8 cellular contexts compared by ENCODE assay signal in the genomic region with DNA sequence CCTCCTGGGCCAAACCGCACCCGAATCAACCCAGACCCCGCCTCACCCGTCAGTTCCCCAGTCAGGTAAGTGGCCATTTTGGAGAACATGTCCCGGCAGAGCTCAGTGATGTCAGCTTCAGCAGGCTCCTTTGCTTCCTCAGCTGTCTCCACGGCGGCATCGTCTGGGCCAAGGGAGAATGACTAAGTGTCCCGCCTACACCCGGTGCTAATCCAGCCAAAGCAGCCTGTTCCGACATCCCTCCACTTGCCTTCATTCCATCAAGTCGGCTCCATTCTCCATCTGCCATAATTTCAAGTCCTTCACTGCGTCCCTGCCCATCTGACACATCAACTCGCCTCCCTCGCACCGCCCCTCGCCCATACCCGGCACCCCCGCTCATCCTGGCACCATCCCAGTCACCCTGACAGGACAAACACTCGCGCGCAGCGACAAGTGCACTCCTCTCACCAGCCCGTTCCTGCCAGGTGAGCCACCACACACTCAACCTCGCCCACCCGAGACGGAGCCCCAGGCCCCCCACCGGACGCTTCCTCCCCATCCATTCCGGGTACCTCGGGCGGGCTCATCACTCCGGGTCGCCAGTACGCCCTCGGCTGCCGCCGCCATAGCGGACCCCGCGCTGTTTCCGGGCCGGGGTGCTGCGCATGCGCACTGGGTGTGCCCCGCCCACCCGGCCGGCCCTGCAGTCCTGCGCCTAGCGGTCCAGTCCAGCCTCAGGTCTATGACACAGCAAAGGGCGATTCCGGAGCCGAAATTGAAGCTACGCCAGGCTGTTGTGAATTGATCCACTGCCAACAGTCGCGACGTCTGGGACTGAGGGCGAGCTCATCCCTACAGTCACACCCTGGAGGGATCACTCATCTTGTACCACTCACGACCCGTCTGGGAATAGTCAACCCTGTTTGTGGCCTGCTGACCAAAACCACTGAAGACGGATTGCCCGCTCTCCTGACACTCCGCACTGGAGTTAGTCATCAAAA. TPM values are rescaled to one million over a fixed set of nuclear protein-coding genes. Genes with fewer than 3 reads are reported as not detected.
DNase-seq lines count a peak whose midpoint lies in the region; ATAC-seq and TF ChIP-seq lines count a peak whose summit lies in the region.

BLOC1S2 (minus strand) TSS at position 630 of the 983 bp plus-strand sequence; CDS start at position 609, 21 bp downstream.

- H3K36me3 Mint-ChIP-seq in CD8-positive, alpha-beta T cell: peaks cover 16% of the 10 kb centered on the region
- peaks cover 2% of the 10 kb centered on the region for H3K36me3 Mint-ChIP-seq in memory B cell

- H3K9me3 Mint-ChIP-seq in CD8-positive, alpha-beta T cell: no peaks in the 10 kb centered on the region
- H3K9me3 Mint-ChIP-seq in memory B cell: no peaks in the 10 kb centered on the region

- intact Hi-C loops in CD8-positive, alpha-beta T cell (cut with DNase I, micrococcal nuclease): loop anchor here (1.0 to 5.0 kb wide), 9 partner anchors 19 to 554 kb away; partner anchors contain the start of genes CWF19L1 (in 2 of the 2), HIF1AN (in 2 of the 2), CHUK (in 1 of the 2) and COX15 (in 1 of the 2)

- DNase-seq in CD8-positive, alpha-beta T cell: peak; percentile 66 to 95 (median 84)
- peak; percentile 74 to 80 for DNase-seq in HL-60 (ENCODE audit: low read depth in 1 of 2, low spot score in 1 of 2)
- DNase-seq in NK-92 treated with Interleukin-12 subunit alpha and Interleukin-12 subunit beta, amount 100 ng/mL, for 24 hours (lab: John Stamatoyannopoulos, UW): peak; percentile 77
- DNase-seq in activated CD8-positive, alpha-beta memory T cell treated with anti-CD3 and anti-CD28 coated beads for 4 hours (ENCODE audit: low read depth in 2 of 2): peak; percentile 70 to 72
- DNase-seq in effector memory CD4-positive, alpha-beta T cell: peak; percentile 73 to 80 (median 75)
- DNase-seq in memory B cell (ENCODE audit: low spot score in 2 of 2): peak; percentile 87 to 92
- peak; percentile 74 for DNase-seq in stimulated activated CD8-positive, alpha-beta memory T cell treated with anti-CD3 and anti-CD28 coated beads, Interleukin-12 subunit alpha, Interleukin-12 subunit beta, amount 100 ng/mL, for 1 hour (ENCODE audit: low read depth)

- peak; percentile 78 for ATAC-seq in CD8-positive, alpha-beta T cell
- ATAC-seq in GM19438 (IDR thresholded peaks at IDR 0.05; ENCODE audit: low read depth, unreplicated experiment) (peak; percentile 92), memory B cell (ENCODE audit: low read depth) (peak; percentile 82)

- no peaks in the 10 kb centered on the region for H3K27me3 Mint-ChIP-seq in CD8-positive, alpha-beta T cell (ENCODE audit: low read depth)
- H3K27me3 Mint-ChIP-seq in memory B cell: no peaks in the 10 kb centered on the region

- peak within 1 kb of the TSS; percentile 100 for H3K27ac Mint-ChIP-seq in CD8-positive, alpha-beta T cell
- peak within 1 kb of the TSS; percentile 94 for H3K27ac Mint-ChIP-seq in memory B cell

- H3K4me1 ChIP-seq in CD8-positive, alpha-beta T cell (ENCODE audit: insufficient read depth, low read length): peaks cover 24% of the 10 kb centered on the region
- peaks cover 11% of the 10 kb centered on the region for H3K4me1 ChIP-seq in effector memory CD4-positive, alpha-beta T cell (ENCODE audit: control insufficient read depth, insufficient read depth, low read length, poor library complexity, severe bottlenecking)

- peaks cover 29% of the 10 kb centered on the region for H3K4me1 Mint-ChIP-seq in CD8-positive, alpha-beta T cell (ENCODE audit: low read depth)
- H3K4me1 Mint-ChIP-seq in memory B cell: peaks cover 22% of the 10 kb centered on the region

- no peak for TF ChIP-seq CTCF in CD8-positive, alpha-beta T cell (IDR thresholded peaks at IDR 0.05)
- no peak for TF ChIP-seq CTCF in HL-60 (IDR thresholded peaks at IDR 0.05; ENCODE audit: insufficient read depth, low read length)

- no peaks in the 10 kb centered on the region for H3K36me3 ChIP-seq in CD8-positive, alpha-beta T cell (ENCODE audit: insufficient read depth, low read length)
- H3K36me3 ChIP-seq in effector memory CD4-positive, alpha-beta T cell (ENCODE audit: control insufficient read depth, insufficient read depth, low read length): peaks cover 6% of the 10 kb centered on the region

- CTCF ChIA-PET in CD8-positive, alpha-beta T cell (lab: Charles Lee): interaction anchor here (0.8 to 1.0 kb wide), 2 partner anchors 15 to 147 kb away, joined by 3 read pairs; no protein-coding TSS in a partner anchor

- H3K27ac ChIP-seq in CD8-positive, alpha-beta T cell (ENCODE audit: low read depth, low read length): peak within 1 kb of the TSS; percentile 87
- H3K27ac ChIP-seq in HL-60 (replicated peaks): peak within 1 kb of the TSS; percentile 74
- H3K27ac ChIP-seq in effector memory CD4-positive, alpha-beta T cell (ENCODE audit: insufficient read depth, low read length, poor library complexity, severe bottlenecking): peak within 1 kb of the TSS; percentile 90

- no peaks in the 10 kb centered on the region for H3K9me3 ChIP-seq in CD8-positive, alpha-beta T cell (ENCODE audit: low read length)
- no peaks in the 10 kb centered on the region for H3K9me3 ChIP-seq in effector memory CD4-positive, alpha-beta T cell (ENCODE audit: control insufficient read depth, low read length)

- no peaks in the 10 kb centered on the region for H3K27me3 ChIP-seq in CD8-positive, alpha-beta T cell (ENCODE audit: insufficient read depth, low read length)
- no peaks in the 10 kb centered on the region for H3K27me3 ChIP-seq in HL-60 (ENCODE audit: insufficient read depth, poor library complexity, severe bottlenecking)
- no peaks in the 10 kb centered on the region for H3K27me3 ChIP-seq in effector memory CD4-positive, alpha-beta T cell (replicated peaks; ENCODE audit: control insufficient read depth, insufficient read depth, low read length, poor library complexity, severe bottlenecking)

- POLR2A ChIA-PET in CD8-positive, alpha-beta T cell (lab: Charles Lee): interaction anchor here (0.6 to 0.8 kb wide), 2 partner anchors 10 to 164 kb away, joined by 3 read pairs; no protein-coding TSS in a partner anchor

- peak within 1 kb of the TSS; percentile 100 for H3K4me3 Mint-ChIP-seq in CD8-positive, alpha-beta T cell
- peak within 1 kb of the TSS; percentile 97 for H3K4me3 Mint-ChIP-seq in memory B cell

- peak within 1 kb of the TSS; percentile 91 for H3K4me3 ChIP-seq in CD8-positive, alpha-beta T cell (ENCODE audit: low read depth, low read length)
- H3K4me3 ChIP-seq in HL-60 (replicated peaks; ENCODE audit: insufficient read depth, low read length): peak within 1 kb of the TSS; percentile 90
- H3K4me3 ChIP-seq in effector memory CD4-positive, alpha-beta T cell (ENCODE audit: insufficient read depth, low read depth, low read length, poor library complexity, severe bottlenecking): peak within 1 kb of the TSS; percentile 94

RNA-seq across cellular contexts. Expression of gene BLOC1S2, which starts in this region (rescaled TPM):
- total RNA-seq in CD8-positive, alpha-beta T cell: 10 to 100 TPM; 58.4 to 59.7 TPM

Comparison
In these comparisons a context has a peak if more than half of its experiments do, and no peak if none do; other contexts are left out.
1. Peak in every context shown above with its lines: DNase-seq, ATAC-seq, H3K4me3 ChIP-seq and H3K27ac ChIP-seq.